Comparison of ENCODE assay signal across 29 cellular contexts in genomic region chr4:145739840-145740239, GRCh38. TPM values are rescaled to one million over a fixed set of nuclear protein-coding genes. Genes with fewer than 3 reads are reported as not detected.
DNase-seq lines count a peak whose midpoint lies in the region; ATAC-seq, FAIRE-seq and TF ChIP-seq lines count a peak whose summit lies in the region.
"Had no signal": no experiment of that assay in that cellular context is flagged by ENCODE, and none has a peak within 500 bp of the region (broad histone marks: within the 10 kb centered on the region; RNA-seq: fewer than 3 reads in every experiment).

No MANE protein-coding gene starts in this region.

- no peak for TF ChIP-seq POLR2A in GM12892 (IDR thresholded peaks at IDR 0.05; ENCODE audit: low read depth, low read length)

- H3K9ac ChIP-seq in PC-3 (ENCODE audit: low read length), result no peak overlapping the region

- H3K27me3 ChIP-seq in PC-3 (ENCODE audit: low read length) (no peaks in the 10 kb centered on the region), pancreas (no peaks in the 10 kb centered on the region)
- H3K27me3 ChIP-seq: heart right ventricle had no signal

- TF ChIP-seq CTCF in fibroblast of villous mesenchyme (IDR thresholded peaks at IDR 0.05; ENCODE audit: insufficient read depth, low read depth, low read length) (no peak), nephron (IDR thresholded peaks at IDR 0.05; ENCODE audit: unreplicated experiment in 3 of 3) (no peak), PC-3 (conservative IDR thresholded peaks at IDR 0.05; ENCODE audit: low read depth, low read length) (no peak), pancreas (IDR thresholded peaks at IDR 0.05) (no peak)

- no peak overlapping the region for H3K4me2 ChIP-seq in PC-3 (ENCODE audit: low read length)

- H3K4me3 ChIP-seq in fibroblast of villous mesenchyme (ENCODE audit: low read depth, low read length) (no peak overlapping the region), PC-3 (ENCODE audit: low read length) (no peak overlapping the region), pancreas (no peak overlapping the region)
- H3K4me3 ChIP-seq: heart right ventricle, lower lobe of right lung had no signal

- peaks cover 2% of the 10 kb centered on the region for H3K9me3 Mint-ChIP-seq in nephron
- H3K9me3 Mint-ChIP-seq: activated naive CD4-positive, alpha-beta T cell treated with anti-CD3 and anti-CD28 coated beads for 36 hours; CD8-positive, alpha-beta T cell; central memory CD8-positive, alpha-beta T cell had no signal

- BruUV-seq in PC-3 (replicated peaks; lab: Mats Ljungman, UMichigan), result no TSS peak

- CTCF ChIA-PET in PC-3 (lab: Charles Lee), result no interaction called here

- H2AFZ ChIP-seq in PC-3 (ENCODE audit: low read length), result no peak overlapping the region

- no peaks in the 10 kb centered on the region for H3K27me3 Mint-ChIP-seq in nephron (ENCODE audit: low read depth)
- H3K27me3 Mint-ChIP-seq: central memory CD8-positive, alpha-beta T cell had no signal

- intact Hi-C loops in PC-3 (cut with micrococcal nuclease) (loop anchor here (10.0 kb wide), 2 partner anchors 105 to 555 kb away; partner anchors contain the start of gene OTUD4), pancreas (cut with DNase I) (no loop called here)

- ATAC-seq in PC-3 (no peak), pancreas (no peak)
- ATAC-seq: activated T-cell treated with anti-CD3 and anti-CD28 coated beads, Interleukin-2, amount 50 U/mL, for 72 hours; CD8-positive, alpha-beta T cell; esophagus mucosa; heart right ventricle; lower lobe of right lung; Panc1; stimulated activated naive CD8-positive, alpha-beta T cell treated with anti-CD3 and anti-CD28 coated beads, Interleukin-15, Interleukin-2, amounts not matched to agents 100 U/mL and 50 U/mL, for 24 hours had no signal

- H3K9me3 ChIP-seq in PC-3 (ENCODE audit: low read length), result no peaks in the 10 kb centered on the region
- H3K9me3 ChIP-seq in pancreas, result no peaks in the 10 kb centered on the region
- H3K9me3 ChIP-seq: heart right ventricle, lower lobe of right lung had no signal

- FAIRE-seq in pancreas (lab: Jason Lieb, UNC) (no peak), GM12892 (lab: Jason Lieb, UNC) (no peak)

- no peak overlapping the region for H3K4me3 Mint-ChIP-seq in nephron
- H3K4me3 Mint-ChIP-seq: activated naive CD4-positive, alpha-beta T cell treated with anti-CD3 and anti-CD28 coated beads for 36 hours; activated T-cell treated with anti-CD3 and anti-CD28 coated beads, Interleukin-2, amount 50 U/mL, for 72 hours; CD8-positive, alpha-beta T cell; central memory CD8-positive, alpha-beta T cell had no signal

- no peaks in the 10 kb centered on the region for H4K20me1 ChIP-seq in PC-3 (ENCODE audit: low read length)

- H3K27ac Mint-ChIP-seq in nephron, result peak overlapping the region; percentile 13 to 79 (median 44)
- H3K27ac Mint-ChIP-seq: activated naive CD4-positive, alpha-beta T cell treated with anti-CD3 and anti-CD28 coated beads for 36 hours; activated T-cell treated with anti-CD3 and anti-CD28 coated beads, Interleukin-2, amount 50 U/mL, for 72 hours; CD8-positive, alpha-beta T cell had no signal

- H3K79me2 ChIP-seq in PC-3 (ENCODE audit: low read length), result no peaks in the 10 kb centered on the region

- H3K4me1 Mint-ChIP-seq in nephron, result peaks cover 65% of the 10 kb centered on the region

- H3F3A ChIP-seq in PC-3 (ENCODE audit: low read length, unreplicated experiment), result peaks cover 9% of the 10 kb centered on the region

- peaks cover 23% of the 10 kb centered on the region for H3K4me1 ChIP-seq in PC-3 (ENCODE audit: insufficient read depth, low read length)
- peaks cover 5 to 15% (median 12%) of the 10 kb centered on the region in 3 donors for H3K4me1 ChIP-seq in pancreas

- DNase-seq in EL (peak; percentile 33), NCI-H69 (lab: John Stamatoyannopoulos, UW) (peak; percentile 22), fibroblast of villous mesenchyme (ENCODE audit: low read depth) (peak; percentile 17), PC-3 (no peak), pancreas (no peak), hepatic stellate cell (ENCODE audit: low spot score) (no peak), GM12892 (ENCODE audit: insufficient read length) (no peak)
- DNase-seq: activated naive CD4-positive, alpha-beta T cell treated with anti-CD3 and anti-CD28 coated beads for 36 hours; activated T-cell treated with anti-CD3 and anti-CD28 coated beads, Interleukin-2, amount 50 U/mL, for 72 hours; AML-193; CD8-positive, alpha-beta T cell; effector CD8-positive, alpha-beta T cell; heart right ventricle; lower lobe of right lung; NCI-H1417; NCI-H2081 treated with DMSO at 0.1 percent for 48 hours; nucleus accumbens; retina; stimulated activated CD4-positive, alpha-beta T cell treated with anti-CD3 and anti-CD28 coated beads, Interleukin-4, amount 100 ng/mL, for 4 hours; stimulated activated naive CD8-positive, alpha-beta T cell treated with anti-CD3 and anti-CD28 coated beads, Interleukin-15, Interleukin-2, amounts not matched to agents 100 U/mL and 50 U/mL, for 24 hours; T-helper 1 cell; trophoblast cell had no signal

- H3K36me3 ChIP-seq in PC-3 (ENCODE audit: low read depth, low read length), result no peaks in the 10 kb centered on the region
- H3K36me3 ChIP-seq in pancreas, result no peaks in the 10 kb centered on the region
- H3K36me3 ChIP-seq: heart right ventricle, lower lobe of right lung had no signal

- H3K27ac ChIP-seq in PC-3 (ENCODE audit: low read length), result no peak overlapping the region
- no peak overlapping the region for H3K27ac ChIP-seq in pancreas
- H3K27ac ChIP-seq: heart right ventricle, lower lobe of right lung had no signal

- 14 to 20% methylated on average over 5 of the region's 5 CpGs for WGBS in pancreas, 2 donors

- H3K9me2 ChIP-seq in PC-3 (replicated peaks; ENCODE audit: low read length), result no peaks in the 10 kb centered on the region

- no peaks in the 10 kb centered on the region for H3K36me3 Mint-ChIP-seq in nephron (ENCODE audit: low read depth)
- H3K36me3 Mint-ChIP-seq: CD8-positive, alpha-beta T cell had no signal

- POLR2A ChIA-PET in PC-3 (lab: Charles Lee; ENCODE audit: unreplicated experiment), result no interaction called here

RNA-seq across cellular contexts. Expression of gene C4orf51, which starts 59.9 kb away (rescaled TPM):
- not detected in 2 replicates for total RNA-seq in fibroblast of villous mesenchyme
- not detected in 2 replicates for total RNA-seq in PC-3 (2014; rRNA removed)
- not detected for total RNA-seq in pancreas
- polyA plus RNA-seq in pancreas, result not detected
- polyA plus RNA-seq in GM12892 (2012; ENCODE audit: missing spikeins), result not detected
- total RNA-seq: activated CD8-positive, alpha-beta memory T cell treated with anti-CD3 and anti-CD28 coated beads for 36 hours; activated naive CD4-positive, alpha-beta T cell treated with anti-CD3 and anti-CD28 coated beads for 36 hours; activated T-cell treated with anti-CD3 and anti-CD28 coated beads, Interleukin-2, amount 50 U/mL, for 72 hours; CD8-positive, alpha-beta T cell; esophagus mucosa; heart right ventricle; lower lobe of right lung; M059J; myocyte had no signal
- polyA plus RNA-seq: heart right ventricle had no signal

Comparison
In these comparisons a context has a peak if more than half of its experiments do, and no peak if none do; other contexts are left out.
1. DNase-seq: peak in EL (single experiment), NCI-H69 (single experiment) and fibroblast of villous mesenchyme (single experiment); none in PC-3 (single experiment), pancreas (0 of 6), hepatic stellate cell (single experiment) and GM12892 (single experiment).